ENCODE assay signal across 17 cellular contexts in the genomic region with DNA sequence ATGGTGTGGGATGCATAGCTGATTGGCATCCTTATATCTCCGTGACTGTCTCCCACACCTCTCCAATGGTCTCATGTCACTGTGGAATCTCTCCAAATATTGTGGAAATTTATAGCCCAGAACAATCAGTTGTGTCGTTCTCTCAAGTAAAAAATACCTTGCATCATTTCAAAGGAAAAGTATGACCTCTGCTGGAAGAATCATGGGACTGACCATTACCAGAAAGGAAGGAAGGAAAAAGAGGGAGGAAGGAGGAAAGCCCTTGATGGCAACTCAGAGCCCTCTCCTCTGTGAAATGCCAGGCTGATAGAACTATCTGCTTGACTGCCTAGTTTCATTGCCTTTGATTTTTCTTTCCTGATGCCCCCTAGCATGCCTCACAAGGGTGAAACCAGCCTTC.
DNase-seq lines count a peak whose midpoint lies in the region; ATAC-seq, FAIRE-seq and TF ChIP-seq lines count a peak whose summit lies in the region.
"Had no signal": no experiment of that assay in that cellular context is flagged by ENCODE, and none has a peak within 500 bp of the region (broad histone marks: within the 10 kb centered on the region; RNA-seq: fewer than 3 reads in every experiment).

No MANE protein-coding gene starts in this region.

- TF ChIP-seq POLR2A in endothelial cell of umbilical vein (IDR thresholded peaks at IDR 0.05; ENCODE audit: low read depth, low read length): no peak

- H3K27me3 ChIP-seq in MM.1S (replicated peaks; ENCODE audit: insufficient read depth, low read length) (no peaks in the 10 kb centered on the region), endothelial cell of umbilical vein (ENCODE audit: control insufficient read depth in 2 of 2, insufficient read depth in 2 of 2, low read length in 2 of 2) (no peaks in the 10 kb centered on the region)
- no peaks in the 10 kb centered on the region for H3K27me3 ChIP-seq in CD8-positive, alpha-beta memory T cell (ENCODE audit: insufficient read depth, low read length, poor library complexity, severe bottlenecking)
- H3K27me3 ChIP-seq: brain microvascular endothelial cell, SJSA1 had no signal

- no peaks in the 10 kb centered on the region for H3K4me1 ChIP-seq in MM.1S (ENCODE audit: low read length)
- no peaks in the 10 kb centered on the region for H3K4me1 ChIP-seq in endothelial cell of umbilical vein (ENCODE audit: control insufficient read depth, extremely low read depth, insufficient read depth, low read length)
- no peaks in the 10 kb centered on the region for H3K4me1 ChIP-seq in CD8-positive, alpha-beta memory T cell (ENCODE audit: insufficient read depth, low read length)
- H3K4me1 ChIP-seq: SJSA1 had no signal

- H3K27ac Mint-ChIP-seq in nephron (no peak overlapping the region), osteocyte (ENCODE audit: unreplicated experiment) (no peak overlapping the region)
- H3K27ac Mint-ChIP-seq in CD8-positive, alpha-beta memory T cell: no peak overlapping the region
- no peak overlapping the region for H3K27ac Mint-ChIP-seq in activated naive CD8-positive, alpha-beta T cell treated with anti-CD3 and anti-CD28 coated beads, Interleukin-2, amount 50 U/mL, for 24 hours
- H3K27ac Mint-ChIP-seq: activated CD4-positive, alpha-beta T cell treated with anti-CD3 and anti-CD28 coated beads for 36 hours; activated T-helper 2 cell treated with anti-CD3 and anti-CD28 coated beads, Interferon-gamma antibody, Interleukin-2, Interleukin-4, amounts not matched to agents 10 μg/mL and 5 μg/mL and 100 μg/mL, durations not matched to agents 14 hours and 24 hours and 36 hours; CD4-positive, alpha-beta memory T cell; stimulated activated naive CD8-positive, alpha-beta T cell treated with anti-CD3 and anti-CD28 coated beads, Interleukin-15, Interleukin-2, amounts not matched to agents 100 ng/mL and 50 ng/mL, for 24 hours had no signal

- no peaks in the 10 kb centered on the region for H4K20me1 ChIP-seq in MM.1S (ENCODE audit: insufficient read depth, low read length)
- H4K20me1 ChIP-seq in endothelial cell of umbilical vein (replicated peaks; ENCODE audit: control insufficient read depth, extremely low read depth, insufficient read depth, low read length): no peaks in the 10 kb centered on the region

- CTCF ChIA-PET in endothelial cell of umbilical vein (lab: Charles Lee): interaction anchor here (1.8 to 3.0 kb wide), 2 partner anchors 97 to 1879 kb away, joined by 9 to 14 read pairs; no protein-coding TSS in a partner anchor
- CTCF ChIA-PET in CD8-positive, alpha-beta memory T cell (lab: Charles Lee): no interaction called here

- no peaks in the 10 kb centered on the region for H3K4me1 Mint-ChIP-seq in nephron
- no peaks in the 10 kb centered on the region for H3K4me1 Mint-ChIP-seq in CD8-positive, alpha-beta memory T cell
- no peaks in the 10 kb centered on the region for H3K4me1 Mint-ChIP-seq in activated naive CD8-positive, alpha-beta T cell treated with anti-CD3 and anti-CD28 coated beads, Interleukin-2, amount 50 U/mL, for 24 hours
- H3K4me1 Mint-ChIP-seq in osteocyte (ENCODE audit: unreplicated experiment): no peaks in the 10 kb centered on the region
- H3K4me1 Mint-ChIP-seq: activated CD4-positive, alpha-beta T cell treated with anti-CD3 and anti-CD28 coated beads for 36 hours; CD4-positive, alpha-beta memory T cell had no signal

- no peak for FAIRE-seq in endothelial cell of umbilical vein (lab: Jason Lieb, UNC)
- FAIRE-seq: H54, islet of Langerhans had no signal

- H3K9me1 ChIP-seq in endothelial cell of umbilical vein (replicated peaks; ENCODE audit: control insufficient read depth, extremely low read depth, insufficient read depth, low read length): no peaks in the 10 kb centered on the region

- H3K4me3 ChIP-seq in GM12865 (ENCODE audit: low read depth, low read length) (no peak overlapping the region), MM.1S (ENCODE audit: low read length) (no peak overlapping the region), endothelial cell of umbilical vein (replicated peaks in 1 of 3; ENCODE audit: insufficient read depth in 1 of 3, low read depth in 1 of 3, low read length in 3 of 3) (no peak overlapping the region)
- no peak overlapping the region for H3K4me3 ChIP-seq in CD8-positive, alpha-beta memory T cell (ENCODE audit: low read length)
- H3K4me3 ChIP-seq: SJSA1 had no signal

- POLR2A ChIA-PET in endothelial cell of umbilical vein (lab: Charles Lee): no interaction called here
- POLR2A ChIA-PET in CD8-positive, alpha-beta memory T cell (lab: Charles Lee): no interaction called here

- H3K9ac ChIP-seq in MM.1S (ENCODE audit: low read length): no peak overlapping the region
- H3K9ac ChIP-seq in endothelial cell of umbilical vein (replicated peaks; ENCODE audit: extremely low read depth, insufficient read depth, low read length): no peak overlapping the region

- TF ChIP-seq CTCF in GM12865 (IDR thresholded peaks at IDR 0.05; ENCODE audit: insufficient read depth, low read depth, low read length, missing control alignments) (peak; percentile 9), MM.1S (IDR thresholded peaks at IDR 0.05; ENCODE audit: low read length) (peak; percentile 44), endothelial cell of umbilical vein (IDR thresholded peaks at IDR 0.05; ENCODE audit: extremely low read depth in 1 of 2, insufficient read depth in 1 of 2, low read depth in 1 of 2, low read length in 2 of 2) (no peak), nephron (IDR thresholded peaks at IDR 0.05; ENCODE audit: unreplicated experiment in 3 of 3) (peak; percentile 42 to 55 (median 52)), osteocyte (IDR thresholded peaks at IDR 0.05) (no peak)

- H3K27me3 Mint-ChIP-seq in nephron (ENCODE audit: low read depth) (peaks cover 8% of the 10 kb centered on the region), osteocyte (ENCODE audit: unreplicated experiment) (no peaks in the 10 kb centered on the region)
- H3K27me3 Mint-ChIP-seq in CD8-positive, alpha-beta memory T cell: peaks cover 8 to 10% of the 10 kb centered on the region in 2 donors
- peaks cover 5% of the 10 kb centered on the region for H3K27me3 Mint-ChIP-seq in activated naive CD8-positive, alpha-beta T cell treated with anti-CD3 and anti-CD28 coated beads, Interleukin-2, amount 50 U/mL, for 24 hours
- H3K27me3 Mint-ChIP-seq: stimulated activated naive CD8-positive, alpha-beta T cell treated with anti-CD3 and anti-CD28 coated beads, Interleukin-15, Interleukin-2, amounts not matched to agents 100 ng/mL and 50 ng/mL, for 24 hours had no signal

- H3K4me3 Mint-ChIP-seq in nephron: no peak overlapping the region
- no peak overlapping the region for H3K4me3 Mint-ChIP-seq in CD8-positive, alpha-beta memory T cell
- no peak overlapping the region for H3K4me3 Mint-ChIP-seq in activated naive CD8-positive, alpha-beta T cell treated with anti-CD3 and anti-CD28 coated beads, Interleukin-2, amount 50 U/mL, for 24 hours
- H3K4me3 Mint-ChIP-seq in osteocyte (ENCODE audit: unreplicated experiment): no peak overlapping the region
- H3K4me3 Mint-ChIP-seq: activated CD4-positive, alpha-beta T cell treated with anti-CD3 and anti-CD28 coated beads for 36 hours; CD4-positive, alpha-beta memory T cell; stimulated activated naive CD8-positive, alpha-beta T cell treated with anti-CD3 and anti-CD28 coated beads, Interleukin-15, Interleukin-2, amounts not matched to agents 100 ng/mL and 50 ng/mL, for 24 hours had no signal

- BruUV-seq in endothelial cell of umbilical vein (replicated peaks; lab: Mats Ljungman, UMichigan): no TSS peak

- DNase-seq in GM12865 (ENCODE audit: low read depth) (no peak), MM.1S (peak; percentile 22), endothelial cell of umbilical vein (ENCODE audit: low read depth, low spot score) (peak; percentile 18), osteocyte (ENCODE audit: extremely low spot score, unreplicated experiment) (no peak)
- no peak for DNase-seq in CD8-positive, alpha-beta memory T cell
- no peak for DNase-seq in activated naive CD8-positive, alpha-beta T cell treated with anti-CD3 and anti-CD28 coated beads, Interleukin-2, amount 50 U/mL, for 24 hours
- DNase-seq: activated CD4-positive, alpha-beta T cell treated with anti-CD3 and anti-CD28 coated beads for 36 hours; brain microvascular endothelial cell; CD4-positive, alpha-beta memory T cell; stimulated activated CD4-positive, alpha-beta T cell treated with anti-CD3 and anti-CD28 coated beads, Interleukin-2, amount 100 ng/mL, for 48 hours had no signal

- no peak overlapping the region for H3K4me2 ChIP-seq in MM.1S (ENCODE audit: low read depth, low read length)
- H3K4me2 ChIP-seq in endothelial cell of umbilical vein (ENCODE audit: insufficient read depth, low read length): no peak overlapping the region

- no peaks in the 10 kb centered on the region for H3K9me2 ChIP-seq in MM.1S (replicated peaks; ENCODE audit: insufficient read depth, low read length)

- H3K79me2 ChIP-seq in MM.1S (ENCODE audit: low read length) (no peaks in the 10 kb centered on the region), endothelial cell of umbilical vein (ENCODE audit: control insufficient read depth, insufficient read depth, low read length) (no peaks in the 10 kb centered on the region)

- H3K27ac ChIP-seq in MM.1S (ENCODE audit: low read length) (no peak overlapping the region), endothelial cell of umbilical vein (ENCODE audit: insufficient read depth, low read depth, low read length) (no peak overlapping the region)
- H3K27ac ChIP-seq in CD8-positive, alpha-beta memory T cell (ENCODE audit: low read depth, low read length): no peak overlapping the region
- H3K27ac ChIP-seq: brain microvascular endothelial cell, SJSA1 had no signal

- no peaks in the 10 kb centered on the region for H3K36me3 Mint-ChIP-seq in nephron (ENCODE audit: low read depth)
- no peaks in the 10 kb centered on the region for H3K36me3 Mint-ChIP-seq in CD8-positive, alpha-beta memory T cell
- H3K36me3 Mint-ChIP-seq in activated naive CD8-positive, alpha-beta T cell treated with anti-CD3 and anti-CD28 coated beads, Interleukin-2, amount 50 U/mL, for 24 hours (ENCODE audit: low read depth): no peaks in the 10 kb centered on the region
- no peaks in the 10 kb centered on the region for H3K36me3 Mint-ChIP-seq in osteocyte (ENCODE audit: unreplicated experiment)
- H3K36me3 Mint-ChIP-seq: CD4-positive, alpha-beta memory T cell had no signal

- dilution Hi-C loops in endothelial cell of umbilical vein (cut with MboI; ENCODE audit: extremely low pct_ligation_motif_present, low sequenced_read_pairs): no loop called here

- H3K9me3 Mint-ChIP-seq in nephron: no peaks in the 10 kb centered on the region
- peaks cover 0 to 4% (median 0%) of the 10 kb centered on the region in 5 donors for H3K9me3 Mint-ChIP-seq in CD8-positive, alpha-beta memory T cell
- H3K9me3 Mint-ChIP-seq in activated naive CD8-positive, alpha-beta T cell treated with anti-CD3 and anti-CD28 coated beads, Interleukin-2, amount 50 U/mL, for 24 hours: no peaks in the 10 kb centered on the region
- H3K9me3 Mint-ChIP-seq in osteocyte (ENCODE audit: unreplicated experiment): no peaks in the 10 kb centered on the region
- H3K9me3 Mint-ChIP-seq: activated T-helper 2 cell treated with anti-CD3 and anti-CD28 coated beads, Interferon-gamma antibody, Interleukin-2, Interleukin-4, amounts not matched to agents 10 μg/mL and 5 μg/mL and 100 μg/mL, durations not matched to agents 14 hours and 24 hours and 36 hours; stimulated activated naive CD8-positive, alpha-beta T cell treated with anti-CD3 and anti-CD28 coated beads, Interleukin-15, Interleukin-2, amounts not matched to agents 100 ng/mL and 50 ng/mL, for 24 hours had no signal

- intact Hi-C loops in endothelial cell of umbilical vein (cut with micrococcal nuclease): no loop called here

- H3K36me3 ChIP-seq in MM.1S (replicated peaks; ENCODE audit: insufficient read depth, low read length): no peaks in the 10 kb centered on the region
- H3K36me3 ChIP-seq in endothelial cell of umbilical vein (ENCODE audit: control insufficient read depth in 2 of 2, extremely low read depth in 1 of 2, insufficient read depth in 2 of 2, low read length in 2 of 2): no peaks in the 10 kb centered on the region
- H3K36me3 ChIP-seq in CD8-positive, alpha-beta memory T cell (ENCODE audit: insufficient read depth, low read length): no peaks in the 10 kb centered on the region
- H3K36me3 ChIP-seq: brain microvascular endothelial cell, SJSA1 had no signal

- H2AFZ ChIP-seq in MM.1S (ENCODE audit: low read length): no peak overlapping the region
- no peak overlapping the region for H2AFZ ChIP-seq in endothelial cell of umbilical vein (ENCODE audit: low read depth, low read length)

- no peak for ATAC-seq in HG03378 (IDR thresholded peaks at IDR 0.05; ENCODE audit: unreplicated experiment)
- no peak for ATAC-seq in activated naive CD8-positive, alpha-beta T cell treated with anti-CD3 and anti-CD28 coated beads, Interleukin-2, amount 50 U/mL, for 24 hours
- ATAC-seq: activated CD4-positive, alpha-beta T cell treated with anti-CD3 and anti-CD28 coated beads for 36 hours had no signal

- H3K9me3 ChIP-seq in MM.1S (replicated peaks; ENCODE audit: insufficient read depth, low read length) (no peaks in the 10 kb centered on the region), endothelial cell of umbilical vein (replicated peaks; ENCODE audit: control insufficient read depth, insufficient read depth, low read length) (no peaks in the 10 kb centered on the region)
- H3K9me3 ChIP-seq in CD8-positive, alpha-beta memory T cell (ENCODE audit: low read length): no peaks in the 10 kb centered on the region
- H3K9me3 ChIP-seq: SJSA1 had no signal

- no peaks in the 10 kb centered on the region for H3F3A ChIP-seq in MM.1S (ENCODE audit: insufficient read depth, low read length)

Comparison
In these comparisons a context has a peak if more than half of its experiments do, and no peak if none do; other contexts are left out.
1. DNase-seq: peak in MM.1S (single experiment) and endothelial cell of umbilical vein (single experiment); none in GM12865 (single experiment), CD8-positive, alpha-beta memory T cell (0 of 5), activated naive CD8-positive, alpha-beta T cell treated with anti-CD3 and anti-CD28 coated beads, Interleukin-2, amount 50 U/mL, for 24 hours (single experiment) and osteocyte (single experiment).
2. CTCF ChIP-seq: peak in GM12865 (single experiment), MM.1S (single experiment) and nephron (3 of 3); none in endothelial cell of umbilical vein (0 of 2) and osteocyte (single experiment).